23 cellular contexts compared by ENCODE assay signal in genomic region chr4:177220376-177220775, GRCh38.
A peak's percentile ranks its signal among the peaks of the same experiment; 100 is the strongest.
DNase-seq lines count a peak whose midpoint lies in the region; ATAC-seq, FAIRE-seq and TF ChIP-seq lines count a peak whose summit lies in the region.
"Had no signal": no experiment of that assay in that cellular context is flagged by ENCODE, and none has a peak within 500 bp of the region (broad histone marks: within the 10 kb centered on the region; RNA-seq: fewer than 3 reads in every experiment).

No MANE protein-coding gene starts in this region.

- no peaks in the 10 kb centered on the region for H3K36me3 Mint-ChIP-seq in activated CD4-positive, alpha-beta T cell treated with anti-CD3 and anti-CD28 coated beads, Interleukin-2, amount 10 ng/mL, durations not matched to agents 7 days and 5 days (ENCODE audit: low read depth)
- H3K36me3 Mint-ChIP-seq: natural killer cell had no signal

- H3K36me3 ChIP-seq in MG63: no peaks in the 10 kb centered on the region
- no peaks in the 10 kb centered on the region for H3K36me3 ChIP-seq in bronchial epithelial cell (ENCODE audit: control insufficient read depth, insufficient read depth, low read length)
- H3K36me3 ChIP-seq in keratinocyte (ENCODE audit: control insufficient read depth in 2 of 2, extremely low read depth in 1 of 2, insufficient read depth in 2 of 2, low read length in 2 of 2): no peaks in the 10 kb centered on the region

- H3K4me3 ChIP-seq in MG63: no peak overlapping the region
- H3K4me3 ChIP-seq in bronchial epithelial cell (ENCODE audit: low read depth, low read length): no peak overlapping the region
- no peak overlapping the region for H3K4me3 ChIP-seq in keratinocyte (ENCODE audit: control insufficient read depth in 2 of 3, extremely low read depth in 1 of 3, insufficient read depth in 2 of 3, low read depth in 1 of 3, low read length in 3 of 3)
- H3K4me3 ChIP-seq: GM23338, skin epidermis had no signal

- peaks cover 3% of the 10 kb centered on the region for H3K27me3 Mint-ChIP-seq in activated CD4-positive, alpha-beta T cell treated with anti-CD3 and anti-CD28 coated beads, Interleukin-2, amount 10 ng/mL, durations not matched to agents 7 days and 5 days

- no peaks in the 10 kb centered on the region for H3K4me1 Mint-ChIP-seq in activated CD4-positive, alpha-beta T cell treated with anti-CD3 and anti-CD28 coated beads, Interleukin-2, amount 10 ng/mL, durations not matched to agents 7 days and 5 days
- H3K4me1 Mint-ChIP-seq: natural killer cell had no signal

- H3K27ac Mint-ChIP-seq in activated CD4-positive, alpha-beta T cell treated with anti-CD3 and anti-CD28 coated beads, Interleukin-2, amount 10 ng/mL, durations not matched to agents 7 days and 5 days: no peak overlapping the region
- H3K27ac Mint-ChIP-seq: GM23338, natural killer cell had no signal

- H3K9me3 Mint-ChIP-seq in activated CD4-positive, alpha-beta T cell treated with anti-CD3 and anti-CD28 coated beads, Interleukin-2, amount 10 ng/mL, durations not matched to agents 7 days and 5 days: no peaks in the 10 kb centered on the region
- H3K9me3 Mint-ChIP-seq: GM23338 had no signal

- POLR2A ChIA-PET in activated CD4-positive, alpha-beta T cell treated with anti-CD3 and anti-CD28 coated beads, Interleukin-2, amount 10 ng/mL, durations not matched to agents 7 days and 5 days (lab: Charles Lee): no interaction called here

- no peak overlapping the region for H3K4me3 Mint-ChIP-seq in activated CD4-positive, alpha-beta T cell treated with anti-CD3 and anti-CD28 coated beads, Interleukin-2, amount 10 ng/mL, durations not matched to agents 7 days and 5 days
- H3K4me3 Mint-ChIP-seq: GM23338, natural killer cell had no signal

- no peak overlapping the region for H3K27ac ChIP-seq in keratinocyte (ENCODE audit: control insufficient read depth, insufficient read depth, low read length)
- H3K27ac ChIP-seq: HL-60, parathyroid adenoma, skin epidermis had no signal

- DNase-seq in EL: peak; percentile 37
- peak; percentile 57 for DNase-seq in MG63
- peak; percentile 46 for DNase-seq in bronchial epithelial cell (ENCODE audit: low read depth)
- DNase-seq in keratinocyte (ENCODE audit: low read depth, low spot score): no peak
- no peak for DNase-seq in activated CD4-positive, alpha-beta T cell treated with anti-CD3 and anti-CD28 coated beads, Interleukin-2, amount 10 ng/mL, durations not matched to agents 7 days and 5 days
- DNase-seq in activated naive CD4-positive, alpha-beta T cell treated with anti-CD3 and anti-CD28 coated beads, Interleukin-2, amount 50 U/mL, for 16 hours: no peak
- DNase-seq: kidney; mesenchymal stem cell; natural killer cell; NCI-H1436; NCI-H345; SHP77; stimulated activated CD4-positive, alpha-beta T cell treated with anti-CD3 and anti-CD28 coated beads, Interleukin-4, amount 100 ng/mL, for 1 hour; substantia nigra; T-helper 2 cell had no signal

- H3K79me2 ChIP-seq in keratinocyte (ENCODE audit: control insufficient read depth, insufficient read depth, low read length): no peaks in the 10 kb centered on the region
- H3K79me2 ChIP-seq: parathyroid adenoma had no signal

- H3K9me3 ChIP-seq in MG63 (peaks cover 9% of the 10 kb centered on the region), keratinocyte (ENCODE audit: control insufficient read depth, low read depth, low read length) (no peaks in the 10 kb centered on the region)

- H3K27me3 ChIP-seq in MG63: no peaks in the 10 kb centered on the region
- no peaks in the 10 kb centered on the region for H3K27me3 ChIP-seq in bronchial epithelial cell (ENCODE audit: control insufficient read depth, insufficient read depth, low read length)
- no peaks in the 10 kb centered on the region for H3K27me3 ChIP-seq in keratinocyte (ENCODE audit: control insufficient read depth, extremely low read depth, insufficient read depth, low read length)

- TF ChIP-seq CTCF in bronchial epithelial cell (IDR thresholded peaks at IDR 0.05; ENCODE audit: insufficient read depth, low read length, severe bottlenecking) (no peak), keratinocyte (optimal IDR thresholded peaks at IDR 0.05 in 1 of 3, IDR thresholded peaks at IDR 0.05 in 1 of 3, conservative IDR thresholded peaks at IDR 0.05 in 1 of 3; ENCODE audit: extremely low read depth in 1 of 3, insufficient read depth in 2 of 3, low read length in 3 of 3) (no peak)

- FAIRE-seq in bronchial epithelial cell (lab: Jason Lieb, UNC) (no peak), keratinocyte (lab: Jason Lieb, UNC) (peak; percentile 29)
- FAIRE-seq: colon, kidney had no signal

- H3K4me2 ChIP-seq in keratinocyte (ENCODE audit: control insufficient read depth, extremely low read depth, insufficient read depth, low read depth, low read length): no peak overlapping the region
- H3K4me2 ChIP-seq: GM23338 had no signal

- H3K9me1 ChIP-seq in keratinocyte (ENCODE audit: control insufficient read depth, extremely low read depth, insufficient read depth, low read length): no peaks in the 10 kb centered on the region

- no peak overlapping the region for H3K9ac ChIP-seq in keratinocyte (ENCODE audit: control insufficient read depth, extremely low read depth, insufficient read depth, low read length)
- H3K9ac ChIP-seq: parathyroid adenoma had no signal

- no peak overlapping the region for H2AFZ ChIP-seq in keratinocyte (ENCODE audit: control insufficient read depth, low read length)
- H2AFZ ChIP-seq: GM23338, parathyroid adenoma had no signal

- no peaks in the 10 kb centered on the region for H3K4me1 ChIP-seq in keratinocyte (ENCODE audit: control insufficient read depth, extremely low read depth, insufficient read depth, low read length)
- H3K4me1 ChIP-seq: parathyroid adenoma had no signal

- dilution Hi-C loops in keratinocyte (cut with MboI; ENCODE audit: extremely low pct_ligation_motif_present, low sequenced_read_pairs): no loop called here

- no peaks in the 10 kb centered on the region for H4K20me1 ChIP-seq in keratinocyte (ENCODE audit: control insufficient read depth, extremely low read depth, insufficient read depth, low read length)

- CTCF ChIA-PET in activated CD4-positive, alpha-beta T cell treated with anti-CD3 and anti-CD28 coated beads, Interleukin-2, amount 10 ng/mL, durations not matched to agents 7 days and 5 days (lab: Charles Lee): no interaction called here

- ATAC-seq in GM18858 (IDR thresholded peaks at IDR 0.05; ENCODE audit: unreplicated experiment) (no peak), GM18511 (IDR thresholded peaks at IDR 0.05; ENCODE audit: unreplicated experiment) (no peak)
- ATAC-seq: activated CD4-positive, CD25-positive, alpha-beta regulatory T cell treated with anti-CD3 and anti-CD28 coated beads, Interleukin-2, amount 50 U/mL, for 24 hours; GM23338; natural killer cell had no signal

Comparison
In these comparisons a context has a peak if more than half of its experiments do, and no peak if none do; other contexts are left out.
1. DNase-seq: peak in EL (single experiment), MG63 (single experiment) and bronchial epithelial cell (single experiment); none in keratinocyte (single experiment), activated CD4-positive, alpha-beta T cell treated with anti-CD3 and anti-CD28 coated beads, Interleukin-2, amount 10 ng/mL, durations not matched to agents 7 days and 5 days (single experiment) and activated naive CD4-positive, alpha-beta T cell treated with anti-CD3 and anti-CD28 coated beads, Interleukin-2, amount 50 U/mL, for 16 hours (single experiment).